ENCODE assay signal across 8 cellular contexts in the genomic region with DNA sequence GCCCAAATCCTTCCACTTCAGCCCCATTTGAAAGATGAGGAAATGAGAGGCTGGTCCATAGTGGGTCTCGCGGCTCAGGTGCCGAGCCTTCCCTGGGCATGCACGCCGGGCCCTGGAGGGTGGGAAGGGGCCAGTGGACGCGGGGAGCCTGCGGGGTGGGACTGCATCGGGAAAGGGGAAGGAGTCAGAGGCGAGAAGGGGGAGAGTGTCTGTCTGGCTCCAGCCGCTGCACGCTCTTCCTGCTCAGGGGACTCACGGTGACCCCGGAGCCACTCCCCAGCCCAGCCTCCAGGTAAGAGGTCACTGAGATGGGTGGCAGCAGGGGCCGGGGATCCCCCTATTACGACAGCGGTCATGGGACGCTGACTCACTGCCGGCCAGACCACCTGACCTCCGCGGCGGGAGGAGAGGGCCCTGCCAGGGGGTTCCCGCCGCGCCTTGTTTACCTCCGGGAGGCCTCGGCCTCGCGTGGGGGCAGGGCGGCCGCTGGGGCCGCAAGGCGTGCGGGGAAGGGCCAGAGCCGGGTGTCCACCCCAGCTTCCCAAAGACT. TPM values are rescaled to one million over a fixed set of nuclear protein-coding genes. Genes with fewer than 3 reads are reported as not detected.
DNase-seq lines count a peak whose midpoint lies in the region; ATAC-seq, FAIRE-seq and TF ChIP-seq lines count a peak whose summit lies in the region.

No MANE protein-coding gene starts in this region.

- peak overlapping the region; percentile 92 for H3K4me2 ChIP-seq in HepG2 (ENCODE audit: low read depth, low read length)

- BruUV-seq in HepG2 (replicated peaks; lab: Mats Ljungman, UMichigan): no TSS peak

- peak overlapping the region; percentile 99 for H3K27ac ChIP-seq in HepG2 (ENCODE audit: extremely low read length, insufficient read depth, low read length)

- POLR2A ChIA-PET in activated CD4-positive, alpha-beta T cell treated with anti-CD3 and anti-CD28 coated beads, Interleukin-2, amount 10 ng/mL, durations not matched to agents 7 days and 5 days (lab: Charles Lee): no interaction called here
- POLR2A ChIA-PET in HepG2 (lab: Yijun Ruan, JAX): interaction anchor here (0.7 to 5.3 kb wide), 11 partner anchors 8 to 196 kb away, joined by 3 to 115 read pairs (median 7); a partner anchor contains a TSS

- peak; percentile 22; the same call in 1 of the 2 replicates for TF ChIP-seq CTCF in HepG2 (CRISPR knock-in tag; IDR thresholded peaks at IDR 0.05)

- DNase-seq in NCI-H345 (lab: John Stamatoyannopoulos, UW): peak; percentile 69
- DNase-seq in NCI-H345 treated with DMSO at 0.1 percent for 48 hours (lab: John Stamatoyannopoulos, UW; ENCODE audit: unreplicated experiment): no peak
- peak; percentile 51 to 59 for DNase-seq in NCI-H1930 (lab: John Stamatoyannopoulos, UW)
- peak; percentile 79 for DNase-seq in activated CD4-positive, alpha-beta T cell treated with anti-CD3 and anti-CD28 coated beads, Interleukin-2, amount 10 ng/mL, durations not matched to agents 7 days and 5 days
- peak; percentile 84 for DNase-seq in cortex of kidney (lab: John Stamatoyannopoulos, UW)
- DNase-seq in HepG2 (ENCODE audit: low spot score): peak; percentile 94
- DNase-seq in stimulated activated CD4-positive, alpha-beta T cell treated with anti-CD3 and anti-CD28 coated beads, Interleukin-2, amount 100 ng/mL, for 48 hours: peak; percentile 69 to 74

- peak overlapping the region; percentile 88 for H3K27ac Mint-ChIP-seq in activated CD4-positive, alpha-beta T cell treated with anti-CD3 and anti-CD28 coated beads, Interleukin-2, amount 10 ng/mL, durations not matched to agents 7 days and 5 days

- H3K9me3 Mint-ChIP-seq in activated CD4-positive, alpha-beta T cell treated with anti-CD3 and anti-CD28 coated beads, Interleukin-2, amount 10 ng/mL, durations not matched to agents 7 days and 5 days: no peaks in the 10 kb centered on the region

- CTCF ChIA-PET in activated CD4-positive, alpha-beta T cell treated with anti-CD3 and anti-CD28 coated beads, Interleukin-2, amount 10 ng/mL, durations not matched to agents 7 days and 5 days (lab: Charles Lee): no interaction called here
- CTCF ChIA-PET in HepG2 (lab: Yijun Ruan, JAX; ENCODE audit: low intra/inter-chr PET ratio, low total read pairs): no interaction called here

- H3K4me3 Mint-ChIP-seq in activated CD4-positive, alpha-beta T cell treated with anti-CD3 and anti-CD28 coated beads, Interleukin-2, amount 10 ng/mL, durations not matched to agents 7 days and 5 days: peak overlapping the region; percentile 51

- peaks cover 9 to 13% of the 10 kb centered on the region in 2 experiments; a peak in 3 of 5 replicates for H3K36me3 ChIP-seq in HepG2 (replicated peaks in 1 of 2; ENCODE audit: control insufficient read depth in 1 of 2, insufficient read depth in 2 of 2, low read length in 2 of 2)

- peaks cover 25% of the 10 kb centered on the region for H4K20me1 ChIP-seq in HepG2 (ENCODE audit: insufficient read depth, low read length)

- peak overlapping the region; percentile 100 for H3K9ac ChIP-seq in HepG2 (ENCODE audit: insufficient read depth, low read depth, low read length)

- H2AFZ ChIP-seq in HepG2 (ENCODE audit: low read length): no peak overlapping the region

- peak overlapping the region; percentile 49 to 99 (median 58); a peak in 5 of 6 replicates for H3K4me3 ChIP-seq in HepG2 (replicated peaks in 1 of 3; ENCODE audit: insufficient read depth in 1 of 3, low read depth in 2 of 3, low read length in 3 of 3)

- H3K36me3 Mint-ChIP-seq in activated CD4-positive, alpha-beta T cell treated with anti-CD3 and anti-CD28 coated beads, Interleukin-2, amount 10 ng/mL, durations not matched to agents 7 days and 5 days (ENCODE audit: low read depth): peaks cover 22% of the 10 kb centered on the region

- peak; percentile 91 to 95 for TF ChIP-seq EP300 in HepG2 (IDR thresholded peaks at IDR 0.05; ENCODE audit: low read depth in 2 of 2, low read length in 2 of 2)
- TF ChIP-seq EP300 in HepG2 (CRISPR knock-in tag; IDR thresholded peaks at IDR 0.05; ENCODE audit: borderline replicate concordance): peak; percentile 95

- in situ Hi-C loops in HepG2 (cut with HindIII; ENCODE audit: extremely low pct_ligation_motif_present, low pct_unique_long_range_greater_than_20kb): no loop called here

- ATAC-seq in HG02840 (IDR thresholded peaks at IDR 0.05; ENCODE audit: low FRiP score, unreplicated experiment) (peak; percentile 61), HepG2 (peak; percentile 65)

- peak; percentile 82 for FAIRE-seq in HepG2 (lab: Jason Lieb, UNC)

- H3K4me1 Mint-ChIP-seq in activated CD4-positive, alpha-beta T cell treated with anti-CD3 and anti-CD28 coated beads, Interleukin-2, amount 10 ng/mL, durations not matched to agents 7 days and 5 days: peaks cover 46% of the 10 kb centered on the region

- H3K27me3 ChIP-seq in HepG2 (ENCODE audit: control insufficient read depth in 1 of 2, insufficient read depth in 2 of 2, low read length in 2 of 2): no peaks in the 10 kb centered on the region

- H3K4me1 ChIP-seq in HepG2 (ENCODE audit: insufficient read depth, low read length): peaks cover 51% of the 10 kb centered on the region

- no peaks in the 10 kb centered on the region for H3K27me3 Mint-ChIP-seq in activated CD4-positive, alpha-beta T cell treated with anti-CD3 and anti-CD28 coated beads, Interleukin-2, amount 10 ng/mL, durations not matched to agents 7 days and 5 days

- H3K9me3 ChIP-seq in HepG2 (ENCODE audit: low read length): no peaks in the 10 kb centered on the region

- H3K79me2 ChIP-seq in HepG2 (ENCODE audit: insufficient read depth, low read length): peaks cover 34% of the 10 kb centered on the region

- TF ChIP-seq POLR2A in HepG2 (IDR thresholded peaks at IDR 0.05; ENCODE audit: insufficient read depth in 1 of 2, low read depth in 2 of 2, low read length in 2 of 2): peak in 1 of 2 experiments; percentile 72; a peak in 1 of 4 replicates

- intact Hi-C loops in HepG2 (cut with micrococcal nuclease; ENCODE audit: unreplicated experiment): loop anchor here (1.0 to 2.0 kb wide), 2 partner anchors 11 to 14 kb away; no protein-coding TSS in a partner anchor

- peak; percentile 20 for TF ChIP-seq RAD21 in HepG2 (CRISPR knock-in tag; IDR thresholded peaks at IDR 0.05)

- 0% methylated on average over 3 of the region's 35 CpGs for WGBS in HepG2 (ENCODE audit: low lambda C conversion rate)

RNA-seq across cellular contexts. Expression of a gene that starts 1.9 kb away (rescaled TPM):
- total RNA-seq in activated CD4-positive, alpha-beta T cell treated with anti-CD3 and anti-CD28 coated beads, Interleukin-2, amount 10 ng/mL, durations not matched to agents 7 days and 5 days: 10 to 100 TPM; 79.6 to 93.0 TPM
- 160 and 161 TPM in 2 replicates for total RNA-seq in HepG2 (2016; rRNA removed; fragmentation: Illumina TruSeq; extraction: Trizol)
- 45.2 and 49.8 TPM in 2 replicates for total RNA-seq in HepG2 (2016; cell fraction: cytosol; rRNA removed; fragmentation: Illumina TruSeq; extraction: Trizol; ENCODE audit: low read depth)
- 158 and 162 TPM in 2 replicates for total RNA-seq in HepG2 (2016; cell fraction: insoluble cytoplasmic fraction; rRNA removed; fragmentation: Illumina TruSeq; extraction: Trizol)
- 63.1 and 66.1 TPM in 2 replicates for total RNA-seq in HepG2 (2016; cell fraction: membrane; rRNA removed; fragmentation: Illumina TruSeq; extraction: Trizol)
- total RNA-seq in HepG2 (2016; cell fraction: nucleus; rRNA removed; fragmentation: Illumina TruSeq; extraction: Trizol): 98.3 and 116 TPM in 2 replicates
- polyA plus RNA-seq in HepG2 (2011; rRNA removed): 90.9 and 126 TPM in 2 replicates
- polyA plus RNA-seq in HepG2 (2011; cell fraction: cytosol; rRNA removed): 81.2 and 85.2 TPM in 2 replicates
- polyA plus RNA-seq in HepG2 (2011; cell fraction: nucleus; rRNA removed): 240 and 268 TPM in 2 replicates
- polyA plus RNA-seq in HepG2 (2012): 80.8 and 157 TPM in 2 replicates
- 43.0 and 45.0 TPM in 2 replicates for polyA plus RNA-seq in HepG2 (2016; cell fraction: cytosol; fragmentation: Illumina TruSeq; extraction: Trizol; ENCODE audit: low read depth)
- 179 and 191 TPM in 2 replicates for polyA plus RNA-seq in HepG2 (2016; cell fraction: insoluble cytoplasmic fraction; fragmentation: Illumina TruSeq; extraction: Trizol; ENCODE audit: low read depth)
- polyA plus RNA-seq in HepG2 (2016; cell fraction: membrane; fragmentation: Illumina TruSeq; extraction: Trizol; ENCODE audit: low read depth): 48.5 and 49.4 TPM in 2 replicates
- 190 and 194 TPM in 2 replicates for polyA plus RNA-seq in HepG2 (2016; cell fraction: nucleus; fragmentation: Illumina TruSeq; extraction: Trizol; ENCODE audit: insufficient read depth, low read depth)
- 245 and 268 TPM in 2 replicates for polyA minus RNA-seq in HepG2 (2011; rRNA and poly(A)+ RNA removed; ENCODE audit: low replicate concordance)
- polyA minus RNA-seq in HepG2 (2011; cell fraction: cytosol; rRNA and poly(A)+ RNA removed): 106 and 114 TPM in 2 replicates
- polyA minus RNA-seq in HepG2 (2011; cell fraction: nucleus; rRNA and poly(A)+ RNA removed): 238 and 284 TPM in 2 replicates

RNA-seq across cellular contexts. Expression of a gene that starts 12.2 kb away (rescaled TPM):
- total RNA-seq in activated CD4-positive, alpha-beta T cell treated with anti-CD3 and anti-CD28 coated beads, Interleukin-2, amount 10 ng/mL, durations not matched to agents 7 days and 5 days: 10 to 100 TPM; 86.2 to 87.7 TPM
- total RNA-seq in HepG2 (2016; rRNA removed; fragmentation: Illumina TruSeq; extraction: Trizol): 69.2 and 93.5 TPM in 2 replicates
- 62.1 and 64.9 TPM in 2 replicates for total RNA-seq in HepG2 (2016; cell fraction: cytosol; rRNA removed; fragmentation: Illumina TruSeq; extraction: Trizol; ENCODE audit: low read depth)
- 62.4 and 88.8 TPM in 2 replicates for total RNA-seq in HepG2 (2016; cell fraction: insoluble cytoplasmic fraction; rRNA removed; fragmentation: Illumina TruSeq; extraction: Trizol)
- 158 and 164 TPM in 2 replicates for total RNA-seq in HepG2 (2016; cell fraction: membrane; rRNA removed; fragmentation: Illumina TruSeq; extraction: Trizol)
- 79.6 and 99.8 TPM in 2 replicates for total RNA-seq in HepG2 (2016; cell fraction: nucleus; rRNA removed; fragmentation: Illumina TruSeq; extraction: Trizol)
- polyA plus RNA-seq in HepG2 (2011; rRNA removed): 130 and 170 TPM in 2 replicates
- 134 and 140 TPM in 2 replicates for polyA plus RNA-seq in HepG2 (2011; cell fraction: cytosol; rRNA removed)
- 514 and 596 TPM in 2 replicates for polyA plus RNA-seq in HepG2 (2011; cell fraction: nucleus; rRNA removed)
- 117 and 181 TPM in 2 replicates for polyA plus RNA-seq in HepG2 (2012)
- 82.9 and 88.8 TPM in 2 replicates for polyA plus RNA-seq in HepG2 (2016; cell fraction: cytosol; fragmentation: Illumina TruSeq; extraction: Trizol; ENCODE audit: low read depth)
- 78.6 and 97.2 TPM in 2 replicates for polyA plus RNA-seq in HepG2 (2016; cell fraction: insoluble cytoplasmic fraction; fragmentation: Illumina TruSeq; extraction: Trizol; ENCODE audit: low read depth)
- 156 and 172 TPM in 2 replicates for polyA plus RNA-seq in HepG2 (2016; cell fraction: membrane; fragmentation: Illumina TruSeq; extraction: Trizol; ENCODE audit: low read depth)
- polyA plus RNA-seq in HepG2 (2016; cell fraction: nucleus; fragmentation: Illumina TruSeq; extraction: Trizol; ENCODE audit: insufficient read depth, low read depth): 171 and 174 TPM in 2 replicates
- polyA minus RNA-seq in HepG2 (2011; rRNA and poly(A)+ RNA removed; ENCODE audit: low replicate concordance): 166 and 188 TPM in 2 replicates
- polyA minus RNA-seq in HepG2 (2011; cell fraction: cytosol; rRNA and poly(A)+ RNA removed): 100 and 102 TPM in 2 replicates
- 118 and 140 TPM in 2 replicates for polyA minus RNA-seq in HepG2 (2011; cell fraction: nucleus; rRNA and poly(A)+ RNA removed)

RNA-seq across cellular contexts. Expression of a gene that starts 25.0 kb away (rescaled TPM):
- total RNA-seq in activated CD4-positive, alpha-beta T cell treated with anti-CD3 and anti-CD28 coated beads, Interleukin-2, amount 10 ng/mL, durations not matched to agents 7 days and 5 days: 1 to 10 TPM; 1.4 to 2.5 TPM
- total RNA-seq in HepG2 (2016; rRNA removed; fragmentation: Illumina TruSeq; extraction: Trizol): 0.35 TPM in 1 of 2 replicates, not detected in the other
- not detected in 2 replicates for total RNA-seq in HepG2 (2016; cell fraction: cytosol; rRNA removed; fragmentation: Illumina TruSeq; extraction: Trizol; ENCODE audit: low read depth)
- 0.30 TPM in 1 of 2 replicates, not detected in the other for total RNA-seq in HepG2 (2016; cell fraction: insoluble cytoplasmic fraction; rRNA removed; fragmentation: Illumina TruSeq; extraction: Trizol)
- total RNA-seq in HepG2 (2016; cell fraction: membrane; rRNA removed; fragmentation: Illumina TruSeq; extraction: Trizol): not detected in 2 replicates
- 0.56 TPM in 1 of 2 replicates, not detected in the other for total RNA-seq in HepG2 (2016; cell fraction: nucleus; rRNA removed; fragmentation: Illumina TruSeq; extraction: Trizol)
- not detected in 2 replicates for polyA plus RNA-seq in HepG2 (2011; rRNA removed)
- not detected in 2 replicates for polyA plus RNA-seq in HepG2 (2011; cell fraction: cytosol; rRNA removed)
- 0.78 and 0.82 TPM in 2 replicates for polyA plus RNA-seq in HepG2 (2011; cell fraction: nucleus; rRNA removed)
- polyA plus RNA-seq in HepG2 (2012): not detected in 2 replicates
- polyA plus RNA-seq in HepG2 (2016; cell fraction: cytosol; fragmentation: Illumina TruSeq; extraction: Trizol; ENCODE audit: low read depth): not detected in 2 replicates
- polyA plus RNA-seq in HepG2 (2016; cell fraction: insoluble cytoplasmic fraction; fragmentation: Illumina TruSeq; extraction: Trizol; ENCODE audit: low read depth): not detected in 2 replicates
- polyA plus RNA-seq in HepG2 (2016; cell fraction: membrane; fragmentation: Illumina TruSeq; extraction: Trizol; ENCODE audit: low read depth): not detected in 2 replicates
- polyA plus RNA-seq in HepG2 (2016; cell fraction: nucleus; fragmentation: Illumina TruSeq; extraction: Trizol; ENCODE audit: insufficient read depth, low read depth): 0.91 and 1.1 TPM in 2 replicates
- 0.44 and 0.47 TPM in 2 replicates for polyA minus RNA-seq in HepG2 (2011; rRNA and poly(A)+ RNA removed; ENCODE audit: low replicate concordance)
- polyA minus RNA-seq in HepG2 (2011; cell fraction: cytosol; rRNA and poly(A)+ RNA removed): not detected in 2 replicates
- polyA minus RNA-seq in HepG2 (2011; cell fraction: nucleus; rRNA and poly(A)+ RNA removed): not detected in 2 replicates

RNA-seq across cellular contexts. Expression of a gene that starts 39.8 kb away (rescaled TPM):
- 10 to 100 TPM; 11.7 to 16.8 TPM for total RNA-seq in activated CD4-positive, alpha-beta T cell treated with anti-CD3 and anti-CD28 coated beads, Interleukin-2, amount 10 ng/mL, durations not matched to agents 7 days and 5 days
- total RNA-seq in HepG2 (2016; rRNA removed; fragmentation: Illumina TruSeq; extraction: Trizol): 11.3 and 15.5 TPM in 2 replicates
- 5.8 and 6.9 TPM in 2 replicates for total RNA-seq in HepG2 (2016; cell fraction: cytosol; rRNA removed; fragmentation: Illumina TruSeq; extraction: Trizol; ENCODE audit: low read depth)
- 9.7 and 18.4 TPM in 2 replicates for total RNA-seq in HepG2 (2016; cell fraction: insoluble cytoplasmic fraction; rRNA removed; fragmentation: Illumina TruSeq; extraction: Trizol)
- total RNA-seq in HepG2 (2016; cell fraction: membrane; rRNA removed; fragmentation: Illumina TruSeq; extraction: Trizol): 4.5 and 5.1 TPM in 2 replicates
- total RNA-seq in HepG2 (2016; cell fraction: nucleus; rRNA removed; fragmentation: Illumina TruSeq; extraction: Trizol): 22.2 and 24.1 TPM in 2 replicates
- polyA plus RNA-seq in HepG2 (2011; rRNA removed): 32.6 and 34.1 TPM in 2 replicates
- polyA plus RNA-seq in HepG2 (2011; cell fraction: cytosol; rRNA removed): 7.9 and 9.8 TPM in 2 replicates
- polyA plus RNA-seq in HepG2 (2011; cell fraction: nucleus; rRNA removed): 162 and 171 TPM in 2 replicates
- 19.0 and 22.7 TPM in 2 replicates for polyA plus RNA-seq in HepG2 (2012)
- 1.4 and 1.7 TPM in 2 replicates for polyA plus RNA-seq in HepG2 (2016; cell fraction: cytosol; fragmentation: Illumina TruSeq; extraction: Trizol; ENCODE audit: low read depth)
- polyA plus RNA-seq in HepG2 (2016; cell fraction: insoluble cytoplasmic fraction; fragmentation: Illumina TruSeq; extraction: Trizol; ENCODE audit: low read depth): 8.1 and 8.4 TPM in 2 replicates
- 2.1 and 3.0 TPM in 2 replicates for polyA plus RNA-seq in HepG2 (2016; cell fraction: membrane; fragmentation: Illumina TruSeq; extraction: Trizol; ENCODE audit: low read depth)
- 78.5 and 90.7 TPM in 2 replicates for polyA plus RNA-seq in HepG2 (2016; cell fraction: nucleus; fragmentation: Illumina TruSeq; extraction: Trizol; ENCODE audit: insufficient read depth, low read depth)
- 16.4 and 18.6 TPM in 2 replicates for polyA minus RNA-seq in HepG2 (2011; rRNA and poly(A)+ RNA removed; ENCODE audit: low replicate concordance)
- 2.5 and 4.4 TPM in 2 replicates for polyA minus RNA-seq in HepG2 (2011; cell fraction: cytosol; rRNA and poly(A)+ RNA removed)
- polyA minus RNA-seq in HepG2 (2011; cell fraction: nucleus; rRNA and poly(A)+ RNA removed): 31.4 and 38.0 TPM in 2 replicates
